8 cellular contexts compared by ENCODE assay signal in the genomic region with DNA sequence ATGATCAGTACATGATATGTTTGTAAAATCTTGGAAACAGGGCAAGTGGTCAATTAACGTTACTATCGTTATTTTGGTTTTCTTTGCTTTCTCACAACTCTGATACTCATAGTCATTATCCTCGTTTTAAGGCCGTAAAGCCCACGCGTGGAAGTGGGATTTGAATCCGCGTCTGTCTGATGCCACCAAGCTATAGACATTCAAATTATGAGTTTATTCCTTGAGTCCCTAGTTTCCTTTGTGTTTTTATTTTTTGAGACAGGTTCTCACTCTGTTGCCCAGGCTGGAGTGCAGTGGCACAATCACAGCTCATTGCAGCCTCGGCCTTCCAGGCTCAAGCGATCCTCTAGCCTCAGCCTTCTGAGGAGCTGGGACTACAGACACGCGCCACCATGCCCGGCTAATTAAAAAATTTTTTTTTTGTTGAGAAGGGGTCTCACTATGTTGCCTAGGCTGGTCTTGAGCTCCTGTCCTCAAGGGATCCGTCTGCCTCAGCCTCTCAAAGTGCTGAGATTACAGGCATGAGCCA. TPM values are rescaled to one million over a fixed set of nuclear protein-coding genes. Genes with fewer than 3 reads are reported as not detected.
DNase-seq lines count a peak whose midpoint lies in the region; ATAC-seq and TF ChIP-seq lines count a peak whose summit lies in the region.

No MANE protein-coding gene starts in this region.

- H3K9me3 ChIP-seq in adipocyte (ENCODE audit: control insufficient read depth, low read length): no peaks in the 10 kb centered on the region
- H3K9me3 ChIP-seq in liver (ENCODE audit: control insufficient read depth in 4 of 4, low read length in 3 of 4): no peaks in the 10 kb centered on the region
- H3K9me3 ChIP-seq in tibial artery: no peaks in the 10 kb centered on the region

- peaks cover 81% of the 10 kb centered on the region for H3K36me3 Mint-ChIP-seq in activated T-cell treated with anti-CD3 and anti-CD28 coated beads, Interleukin-2, amount 50 U/mL, for 24 hours (ENCODE audit: low read depth)

- no peak for TF ChIP-seq RAD21 in liver (IDR thresholded peaks at IDR 0.05)

- no peak for DNase-seq in activated T-cell treated with anti-CD3 and anti-CD28 coated beads, Interleukin-2, amount 50 U/mL, for 24 hours
- no peak for DNase-seq in activated T-cell treated with anti-CD3 and anti-CD28 coated beads, Interleukin-2, amount 50 U/mL, for 1 hour
- no peak for DNase-seq in adipocyte (ENCODE audit: low read depth)
- no peak for DNase-seq in tibial artery
- no peak for DNase-seq in NCI-H2081 (lab: John Stamatoyannopoulos, UW)
- no peak for DNase-seq in SKM-1 treated with dmso at 0.1 percent for 144 hours (lab: John Stamatoyannopoulos, UW; ENCODE audit: unreplicated experiment)

- peak overlapping the region; percentile 98 for H3K27ac Mint-ChIP-seq in activated T-cell treated with anti-CD3 and anti-CD28 coated beads, Interleukin-2, amount 50 U/mL, for 24 hours

- H3K4me1 ChIP-seq in adipocyte (ENCODE audit: control insufficient read depth, insufficient read depth, low read length) (peaks cover 17% of the 10 kb centered on the region), liver (ENCODE audit: control insufficient read depth in 4 of 4, insufficient read depth in 4 of 4, low read length in 3 of 4) (peaks cover 3 to 23% (median 20%) of the 10 kb centered on the region in 4 donors), tibial artery (peaks cover 0 to 29% (median 19%) of the 10 kb centered on the region in 4 donors)

- H3K9ac ChIP-seq in adipocyte (ENCODE audit: low read length) (peak overlapping the region; percentile 99), liver (ENCODE audit: low read depth in 1 of 2, low read length in 2 of 2) (peak overlapping the region in 1 of 2 donors; percentile 37)

- no peaks in the 10 kb centered on the region for H3K9me3 Mint-ChIP-seq in activated T-cell treated with anti-CD3 and anti-CD28 coated beads, Interleukin-2, amount 50 U/mL, for 24 hours

- no peaks in the 10 kb centered on the region for H3K27me3 Mint-ChIP-seq in activated T-cell treated with anti-CD3 and anti-CD28 coated beads, Interleukin-2, amount 50 U/mL, for 24 hours

- WGBS in liver: 76% methylated on average over 14 of the region's 14 CpGs

- peaks cover 43% of the 10 kb centered on the region for H3K4me1 Mint-ChIP-seq in activated T-cell treated with anti-CD3 and anti-CD28 coated beads, Interleukin-2, amount 50 U/mL, for 24 hours (ENCODE audit: low read depth)

- H3K27me3 ChIP-seq in adipocyte (replicated peaks; ENCODE audit: control insufficient read depth, insufficient read depth, low read length) (no peaks in the 10 kb centered on the region), liver (ENCODE audit: control insufficient read depth in 4 of 4, insufficient read depth in 4 of 4, low read length in 3 of 4) (no peaks in the 10 kb centered on the region), tibial artery (no peaks in the 10 kb centered on the region)

- H3K27ac ChIP-seq in liver (ENCODE audit: low read depth in 1 of 2, low read length in 2 of 2) (no peak overlapping the region), tibial artery (peak overlapping the region; percentile 76 to 90)

- intact Hi-C loops in tibial artery (cut with DNase I; ENCODE audit: low total_unique reads): loop anchor here (5.0 kb wide), 1 partner anchor 45 kb away; a partner anchor contains a TSS

- peak overlapping the region; percentile 100 for H3K4me3 Mint-ChIP-seq in activated T-cell treated with anti-CD3 and anti-CD28 coated beads, Interleukin-2, amount 50 U/mL, for 24 hours

- H3K4me3 ChIP-seq in adipocyte (ENCODE audit: low read length) (peak overlapping the region; percentile 100), liver (ENCODE audit: low read depth in 1 of 3, low read length in 3 of 3) (peak overlapping the region; percentile 86 to 100 (median 97)), tibial artery (peak overlapping the region; percentile 64 to 87)

- peaks cover 43% of the 10 kb centered on the region for H3K36me3 ChIP-seq in adipocyte (ENCODE audit: control insufficient read depth, insufficient read depth, low read length, severe bottlenecking)
- peaks cover 5 to 11% (median 10%) of the 10 kb centered on the region in 4 donors for H3K36me3 ChIP-seq in liver (ENCODE audit: control insufficient read depth in 4 of 4, insufficient read depth in 3 of 4, low read depth in 1 of 4, low read length in 3 of 4)
- H3K36me3 ChIP-seq in tibial artery: peaks cover 20 to 25% (median 23%) of the 10 kb centered on the region in 3 donors

- TF ChIP-seq CTCF in liver (IDR thresholded peaks at IDR 0.05; ENCODE audit: low read depth, low read length, missing input control): no peak
- no peak for TF ChIP-seq CTCF in tibial artery (IDR thresholded peaks at IDR 0.05)

- no peak for ATAC-seq in HG02884 (IDR thresholded peaks at IDR 0.05; ENCODE audit: unreplicated experiment)

TF ChIP-seq in liver, 16 proteins besides CTCF, POLR2A, EP300 and RAD21:
- TF ChIP-seq SP1 (IDR thresholded peaks at IDR 0.05): no peak
- TF ChIP-seq HNF4G (IDR thresholded peaks at IDR 0.05): no peak
- TF ChIP-seq EGR1 (IDR thresholded peaks at IDR 0.05; ENCODE audit: low read depth in 2 of 2): no peak
- no peak for TF ChIP-seq JUND (IDR thresholded peaks at IDR 0.05)
- TF ChIP-seq, protein P1, sequence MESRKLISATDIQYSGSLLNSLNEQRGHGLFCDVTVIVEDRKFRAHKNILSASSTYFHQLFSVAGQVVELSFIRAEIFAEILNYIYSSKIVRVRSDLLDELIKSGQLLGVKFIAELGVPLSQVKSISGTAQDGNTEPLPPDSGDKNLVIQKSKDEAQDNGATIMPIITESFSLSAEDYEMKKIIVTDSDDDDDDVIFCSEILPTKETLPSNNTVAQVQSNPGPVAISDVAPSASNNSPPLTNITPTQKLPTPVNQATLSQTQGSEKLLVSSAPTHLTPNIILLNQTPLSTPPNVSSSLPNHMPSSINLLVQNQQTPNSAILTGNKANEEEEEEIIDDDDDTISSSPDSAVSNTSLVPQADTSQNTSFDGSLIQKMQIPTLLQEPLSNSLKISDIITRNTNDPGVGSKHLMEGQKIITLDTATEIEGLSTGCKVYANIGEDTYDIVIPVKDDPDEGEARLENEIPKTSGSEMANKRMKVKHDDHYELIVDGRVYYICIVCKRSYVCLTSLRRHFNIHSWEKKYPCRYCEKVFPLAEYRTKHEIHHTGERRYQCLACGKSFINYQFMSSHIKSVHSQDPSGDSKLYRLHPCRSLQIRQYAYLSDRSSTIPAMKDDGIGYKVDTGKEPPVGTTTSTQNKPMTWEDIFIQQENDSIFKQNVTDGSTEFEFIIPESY (IDR thresholded peaks at IDR 0.05): no peak
- TF ChIP-seq GABPA (IDR thresholded peaks at IDR 0.05 in 1 of 2, conservative IDR thresholded peaks at IDR 0.05 in 1 of 2): no peak
- no peak for TF ChIP-seq HNF4A (conservative IDR thresholded peaks at IDR 0.05)
- TF ChIP-seq, protein P2, sequence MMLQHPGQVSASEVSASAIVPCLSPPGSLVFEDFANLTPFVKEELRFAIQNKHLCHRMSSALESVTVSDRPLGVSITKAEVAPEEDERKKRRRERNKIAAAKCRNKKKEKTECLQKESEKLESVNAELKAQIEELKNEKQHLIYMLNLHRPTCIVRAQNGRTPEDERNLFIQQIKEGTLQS (IDR thresholded peaks at IDR 0.05): no peak
- TF ChIP-seq TAF1 (conservative IDR thresholded peaks at IDR 0.05): no peak
- TF ChIP-seq, protein P3, sequence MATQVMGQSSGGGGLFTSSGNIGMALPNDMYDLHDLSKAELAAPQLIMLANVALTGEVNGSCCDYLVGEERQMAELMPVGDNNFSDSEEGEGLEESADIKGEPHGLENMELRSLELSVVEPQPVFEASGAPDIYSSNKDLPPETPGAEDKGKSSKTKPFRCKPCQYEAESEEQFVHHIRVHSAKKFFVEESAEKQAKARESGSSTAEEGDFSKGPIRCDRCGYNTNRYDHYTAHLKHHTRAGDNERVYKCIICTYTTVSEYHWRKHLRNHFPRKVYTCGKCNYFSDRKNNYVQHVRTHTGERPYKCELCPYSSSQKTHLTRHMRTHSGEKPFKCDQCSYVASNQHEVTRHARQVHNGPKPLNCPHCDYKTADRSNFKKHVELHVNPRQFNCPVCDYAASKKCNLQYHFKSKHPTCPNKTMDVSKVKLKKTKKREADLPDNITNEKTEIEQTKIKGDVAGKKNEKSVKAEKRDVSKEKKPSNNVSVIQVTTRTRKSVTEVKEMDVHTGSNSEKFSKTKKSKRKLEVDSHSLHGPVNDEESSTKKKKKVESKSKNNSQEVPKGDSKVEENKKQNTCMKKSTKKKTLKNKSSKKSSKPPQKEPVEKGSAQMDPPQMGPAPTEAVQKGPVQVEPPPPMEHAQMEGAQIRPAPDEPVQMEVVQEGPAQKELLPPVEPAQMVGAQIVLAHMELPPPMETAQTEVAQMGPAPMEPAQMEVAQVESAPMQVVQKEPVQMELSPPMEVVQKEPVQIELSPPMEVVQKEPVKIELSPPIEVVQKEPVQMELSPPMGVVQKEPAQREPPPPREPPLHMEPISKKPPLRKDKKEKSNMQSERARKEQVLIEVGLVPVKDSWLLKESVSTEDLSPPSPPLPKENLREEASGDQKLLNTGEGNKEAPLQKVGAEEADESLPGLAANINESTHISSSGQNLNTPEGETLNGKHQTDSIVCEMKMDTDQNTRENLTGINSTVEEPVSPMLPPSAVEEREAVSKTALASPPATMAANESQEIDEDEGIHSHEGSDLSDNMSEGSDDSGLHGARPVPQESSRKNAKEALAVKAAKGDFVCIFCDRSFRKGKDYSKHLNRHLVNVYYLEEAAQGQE (IDR thresholded peaks at IDR 0.05): no peak
- TF ChIP-seq NR2F2 (IDR thresholded peaks at IDR 0.05): no peak
- TF ChIP-seq FOXA2 (IDR thresholded peaks at IDR 0.05): no peak
- no peak for TF ChIP-seq FOXA1 (IDR thresholded peaks at IDR 0.05)

RNA-seq across cellular contexts. Expression of a gene that starts 1.0 kb away (rescaled TPM):
- 10 to 100 TPM; 15.1 to 20.9 TPM for total RNA-seq in liver
- polyA plus RNA-seq in liver: 10 to 100 TPM in 1 of 2 donors, 1 to 10 TPM in 1; 8.3 to 16.9 TPM

RNA-seq across cellular contexts. Expression of a gene that starts 1.2 kb away (rescaled TPM):
- total RNA-seq in liver: 1 to 10 TPM; 4.5 to 7.6 TPM
- polyA plus RNA-seq in liver: 1 to 10 TPM; 4.1 to 5.0 TPM

RNA-seq across cellular contexts. Expression of a gene that starts 36.4 kb away (rescaled TPM):
- total RNA-seq in liver: 10 to 100 TPM in 1 of 2 donors, under 1 TPM in 1; 0.33 to 30.3 TPM
- 1 to 10 TPM; 1.2 to 3.4 TPM for polyA plus RNA-seq in liver

RNA-seq across cellular contexts. Expression of a gene that starts 46.2 kb away (rescaled TPM):
- 100 to 1,000 TPM in 1 of 2 donors, 10 to 100 TPM in 1; 47.4 to 130 TPM for total RNA-seq in liver
- 100 to 1,000 TPM; 168 to 263 TPM for polyA plus RNA-seq in liver

Comparison
In these comparisons a context has a peak if more than half of its experiments do, and no peak if none do; other contexts are left out.
1. H3K27ac ChIP-seq: peak in tibial artery (2 of 2); none in liver (0 of 2).
2. Peak in every context shown above with its lines, with median percentiles within 50 percentile points of each other: H3K4me3 ChIP-seq.